Comparison of ENCODE assay signal across 8 cellular contexts in genomic region chr12:120356567-120357030, GRCh38. TPM values are rescaled to one million over a fixed set of nuclear protein-coding genes. Genes with fewer than 3 reads are reported as not detected.
DNase-seq lines count a peak whose midpoint lies in the region; ATAC-seq and TF ChIP-seq lines count a peak whose summit lies in the region.

No MANE protein-coding gene starts in this region.

- no peak overlapping the region for H3K27ac Mint-ChIP-seq in activated T-helper 1 cell treated with anti-CD3 and anti-CD28 coated beads, Interleukin-12 subunit alpha, Interleukin-12 subunit beta, Interleukin-2, Interleukin-4 antibody, amounts not matched to agents 30 ng/mL and 10 ng/mL and 1 ng/mL, durations not matched to agents 14 hours and 24 hours and 36 hours

- no peaks in the 10 kb centered on the region for H3K4me1 Mint-ChIP-seq in activated T-helper 1 cell treated with anti-CD3 and anti-CD28 coated beads, Interleukin-12 subunit alpha, Interleukin-12 subunit beta, Interleukin-2, Interleukin-4 antibody, amounts not matched to agents 30 ng/mL and 10 ng/mL and 1 ng/mL, durations not matched to agents 14 hours and 24 hours and 36 hours (ENCODE audit: low read depth)

- intact Hi-C loops in activated T-helper 1 cell treated with anti-CD3 and anti-CD28 coated beads, Interleukin-12 subunit alpha, Interleukin-12 subunit beta, Interleukin-2, Interleukin-4 antibody, amounts not matched to agents 30 ng/mL and 10 ng/mL and 1 ng/mL, durations not matched to agents 14 hours and 24 hours and 36 hours (cut with micrococcal nuclease), result loop anchor here (1.0 to 2.0 kb wide), 5 partner anchors 31 to 140 kb away; partner anchors contain the start of genes COX6A1 and DYNLL1

- TF ChIP-seq CTCF in fibroblast of the aortic adventitia (IDR thresholded peaks at IDR 0.05; ENCODE audit: insufficient read depth, low read length), result peak; percentile 88

- DNase-seq in DMS153 (lab: John Stamatoyannopoulos, UW) (peak; percentile 55), HuH-7.5 (ENCODE audit: low spot score) (peak; percentile 96), RPMI8226 (peak; percentile 71), fibroblast of the aortic adventitia (ENCODE audit: low read depth) (peak; percentile 76), non-pigmented ciliary epithelial cell (ENCODE audit: low read depth) (peak; percentile 76), stromal cell of bone marrow (ENCODE audit: low read depth) (peak; percentile 45)
- DNase-seq in activated T-helper 1 cell treated with anti-CD3 and anti-CD28 coated beads, Interleukin-12 subunit alpha, Interleukin-12 subunit beta, Interleukin-2, Interleukin-4 antibody, amounts not matched to agents 30 ng/mL and 10 ng/mL and 1 ng/mL, durations not matched to agents 14 hours and 24 hours and 36 hours (ENCODE audit: low spot score), result peak; percentile 49

- H3K9me3 Mint-ChIP-seq in activated T-helper 1 cell treated with anti-CD3 and anti-CD28 coated beads, Interleukin-12 subunit alpha, Interleukin-12 subunit beta, Interleukin-2, Interleukin-4 antibody, amounts not matched to agents 30 ng/mL and 10 ng/mL and 1 ng/mL, durations not matched to agents 14 hours and 24 hours and 36 hours, result no peaks in the 10 kb centered on the region

- no peaks in the 10 kb centered on the region for H3K36me3 Mint-ChIP-seq in activated T-helper 1 cell treated with anti-CD3 and anti-CD28 coated beads, Interleukin-12 subunit alpha, Interleukin-12 subunit beta, Interleukin-2, Interleukin-4 antibody, amounts not matched to agents 30 ng/mL and 10 ng/mL and 1 ng/mL, durations not matched to agents 14 hours and 24 hours and 36 hours (ENCODE audit: low read depth)

- H3K27me3 Mint-ChIP-seq in activated T-helper 1 cell treated with anti-CD3 and anti-CD28 coated beads, Interleukin-12 subunit alpha, Interleukin-12 subunit beta, Interleukin-2, Interleukin-4 antibody, amounts not matched to agents 30 ng/mL and 10 ng/mL and 1 ng/mL, durations not matched to agents 14 hours and 24 hours and 36 hours (ENCODE audit: insufficient read depth), result peaks cover 27% of the 10 kb centered on the region

- no peak overlapping the region for H3K4me3 Mint-ChIP-seq in activated T-helper 1 cell treated with anti-CD3 and anti-CD28 coated beads, Interleukin-12 subunit alpha, Interleukin-12 subunit beta, Interleukin-2, Interleukin-4 antibody, amounts not matched to agents 30 ng/mL and 10 ng/mL and 1 ng/mL, durations not matched to agents 14 hours and 24 hours and 36 hours

- H3K4me3 ChIP-seq in fibroblast of the aortic adventitia (ENCODE audit: low read depth, low read length), result no peak overlapping the region

- no peak for ATAC-seq in HG03097 (IDR thresholded peaks at IDR 0.05; ENCODE audit: low FRiP score, unreplicated experiment)

RNA-seq across cellular contexts. Expression of gene MSI1, which starts 12.4 kb away (rescaled TPM):
- 0.07 TPM in 1 of 2 replicates, not detected in the other for total RNA-seq in activated T-helper 1 cell treated with anti-CD3 and anti-CD28 coated beads, Interleukin-12 subunit alpha, Interleukin-12 subunit beta, Interleukin-2, Interleukin-4 antibody, amounts not matched to agents 30 ng/mL and 10 ng/mL and 1 ng/mL, durations not matched to agents 14 hours and 24 hours and 36 hours
- not detected in 2 replicates for total RNA-seq in fibroblast of the aortic adventitia (ENCODE audit: low replicate concordance)

RNA-seq across cellular contexts. Expression of gene PLA2G1B, which starts 29.0 kb away (rescaled TPM):
- not detected in 2 replicates for total RNA-seq in activated T-helper 1 cell treated with anti-CD3 and anti-CD28 coated beads, Interleukin-12 subunit alpha, Interleukin-12 subunit beta, Interleukin-2, Interleukin-4 antibody, amounts not matched to agents 30 ng/mL and 10 ng/mL and 1 ng/mL, durations not matched to agents 14 hours and 24 hours and 36 hours
- not detected in 2 replicates for total RNA-seq in fibroblast of the aortic adventitia (ENCODE audit: low replicate concordance)

RNA-seq across cellular contexts. Expression of gene SIRT4, which starts 54.5 kb away (rescaled TPM):
- total RNA-seq in activated T-helper 1 cell treated with anti-CD3 and anti-CD28 coated beads, Interleukin-12 subunit alpha, Interleukin-12 subunit beta, Interleukin-2, Interleukin-4 antibody, amounts not matched to agents 30 ng/mL and 10 ng/mL and 1 ng/mL, durations not matched to agents 14 hours and 24 hours and 36 hours, result 1.0 and 1.7 TPM in 2 replicates
- total RNA-seq in fibroblast of the aortic adventitia (ENCODE audit: low replicate concordance), result 0.90 and 3.6 TPM in 2 replicates

Comparison
In these comparisons a context has a peak if more than half of its experiments do, and no peak if none do; other contexts are left out.
1. DNase-seq: peak in every context shown above with its lines; median percentile 96 in HuH-7.5; 76 in fibroblast of the aortic adventitia; 76 in non-pigmented ciliary epithelial cell; 71 in RPMI8226; 55 in DMS153; 49 in activated T-helper 1 cell treated with anti-CD3 and anti-CD28 coated beads, Interleukin-12 subunit alpha, Interleukin-12 subunit beta, Interleukin-2, Interleukin-4 antibody, amounts not matched to agents 30 ng/mL and 10 ng/mL and 1 ng/mL, durations not matched to agents 14 hours and 24 hours and 36 hours; 45 in stromal cell of bone marrow.